ENCODE assay signal across 8 cellular contexts in the genomic region with DNA sequence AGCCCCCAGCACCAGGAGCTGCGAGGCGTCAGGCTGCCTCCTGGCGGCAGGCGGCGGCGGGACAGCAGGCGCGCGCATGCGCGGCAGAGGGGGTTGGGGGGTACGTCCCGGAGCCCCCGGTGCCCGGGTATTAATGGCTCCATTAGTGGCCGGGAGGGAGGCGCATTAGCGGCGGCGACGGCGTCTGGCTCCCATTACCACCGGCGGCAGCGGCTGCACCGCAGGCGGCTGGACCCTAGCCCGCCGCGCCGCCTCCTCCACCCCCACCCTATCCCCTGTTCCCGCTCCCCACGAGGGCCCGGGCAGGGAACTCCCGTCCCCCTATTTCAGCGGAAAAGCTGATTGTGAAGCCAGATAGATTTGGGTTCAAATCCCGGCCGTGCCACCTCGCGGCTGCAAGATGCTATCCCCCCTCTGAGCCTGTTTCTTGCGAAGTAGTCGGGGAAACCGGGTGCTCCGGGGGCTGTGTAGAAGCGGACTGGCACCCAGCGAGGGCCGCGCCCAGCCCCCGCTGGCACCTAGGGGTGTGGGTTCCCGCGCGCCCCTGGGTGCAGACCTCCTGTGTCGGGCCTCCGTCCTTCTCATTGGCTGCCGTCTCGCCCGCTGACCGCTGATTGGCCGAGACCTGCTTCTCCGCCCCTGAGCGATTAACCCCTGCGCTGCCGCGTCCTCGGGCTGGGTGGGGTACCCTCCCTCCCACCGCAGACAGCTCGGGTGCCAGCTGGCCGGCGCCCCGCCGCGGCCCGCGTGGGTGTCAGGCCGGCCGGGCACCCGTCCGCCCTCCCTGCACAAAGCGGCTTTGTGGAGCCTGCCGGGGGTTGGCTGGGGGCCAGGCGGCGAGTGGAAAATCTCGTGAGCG. TPM values are rescaled to one million over a fixed set of nuclear protein-coding genes. Genes with fewer than 3 reads are reported as not detected.
A peak's percentile ranks its signal among the peaks of the same experiment; 100 is the strongest.
DNase-seq lines count a peak whose midpoint lies in the region; ATAC-seq lines count a peak whose summit lies in the region.

No MANE protein-coding gene starts in this region.

- no peaks in the 10 kb centered on the region for H3K9me3 ChIP-seq in mononuclear cell (ENCODE audit: low read depth, low read length)

- no peaks in the 10 kb centered on the region for H3K27me3 ChIP-seq in mononuclear cell (ENCODE audit: insufficient read depth, low read length)

- H3K4me1 ChIP-seq in mononuclear cell (ENCODE audit: insufficient read depth, low read length): peaks cover 72% of the 10 kb centered on the region

- ATAC-seq in GM18873 (IDR thresholded peaks at IDR 0.05; ENCODE audit: low FRiP score, unreplicated experiment): peak; percentile 32

- peak overlapping the region; percentile 81 for H3K4me3 ChIP-seq in mononuclear cell (ENCODE audit: low read length)

- DNase-seq in ACHN (peak; percentile 89), HT1080 (ENCODE audit: low read depth) (peak; percentile 92), NOMO-1 treated with DMSO at 0.1 percent for 48 hours (lab: John Stamatoyannopoulos, UW; ENCODE audit: unreplicated experiment) (peak; percentile 75), activated T-cell treated with anti-CD3 and anti-CD28 coated beads for 1 hour (ENCODE audit: low read depth) (peak; percentile 78), epidermal melanocyte (ENCODE audit: insufficient read length, low spot score) (peak; percentile 98)
- DNase-seq in stimulated activated CD8-positive, alpha-beta memory T cell treated with anti-CD3 and anti-CD28 coated beads, Interleukin-2, amount 100 ng/mL, for 48 hours (ENCODE audit: low read depth in 2 of 2): peak; percentile 83 to 87

- in situ Hi-C loops in ACHN (cut with HindIII; ENCODE audit: low pct_ligation_motif_present, low pct_unique_long_range_greater_than_20kb, low sequenced_read_pairs): no loop called here

RNA-seq across cellular contexts. Expression of a gene that starts 11.1 kb away (rescaled TPM):
- 12.0 and 22.6 TPM in 2 replicates for total RNA-seq in HT1080 (2014; rRNA removed; shearing (Covaris generic))
- 19.0 and 21.5 TPM in 2 replicates for polyA plus RNA-seq in HT1080 (2015; cell fraction: cytosol; rRNA removed)
- 51.0 and 53.3 TPM in 2 replicates for polyA plus RNA-seq in HT1080 (2015; cell fraction: nucleus; rRNA removed)
- 36.0 TPM for total RNA-seq in mononuclear cell

RNA-seq across cellular contexts. Expression of a gene that starts 21.8 kb away (rescaled TPM):
- 1.2 and 2.8 TPM in 2 replicates for total RNA-seq in HT1080 (2014; rRNA removed; shearing (Covaris generic))
- 0.81 and 1.0 TPM in 2 replicates for polyA plus RNA-seq in HT1080 (2015; cell fraction: cytosol; rRNA removed)
- 0.61 and 1.1 TPM in 2 replicates for polyA plus RNA-seq in HT1080 (2015; cell fraction: nucleus; rRNA removed)
- total RNA-seq in mononuclear cell: not detected

RNA-seq across cellular contexts. Expression of a gene that starts 22.3 kb away (rescaled TPM):
- 98.5 and 110 TPM in 2 replicates for total RNA-seq in HT1080 (2014; rRNA removed; shearing (Covaris generic))
- polyA plus RNA-seq in HT1080 (2015; cell fraction: cytosol; rRNA removed): 36.9 and 43.7 TPM in 2 replicates
- 21.3 and 23.6 TPM in 2 replicates for polyA plus RNA-seq in HT1080 (2015; cell fraction: nucleus; rRNA removed)
- total RNA-seq in mononuclear cell: 8.7 TPM

RNA-seq across cellular contexts. Expression of a gene that starts 25.2 kb away (rescaled TPM):
- 73.0 and 102 TPM in 2 replicates for total RNA-seq in HT1080 (2014; rRNA removed; shearing (Covaris generic))
- 70.3 and 81.1 TPM in 2 replicates for polyA plus RNA-seq in HT1080 (2015; cell fraction: cytosol; rRNA removed)
- polyA plus RNA-seq in HT1080 (2015; cell fraction: nucleus; rRNA removed): 126 and 550 TPM in 2 replicates
- 35.2 TPM for total RNA-seq in mononuclear cell

RNA-seq across cellular contexts. Expression of a gene that starts 33.0 kb away (rescaled TPM):
- total RNA-seq in HT1080 (2014; rRNA removed; shearing (Covaris generic)): 0.37 and 1.1 TPM in 2 replicates
- 2.0 and 3.3 TPM in 2 replicates for polyA plus RNA-seq in HT1080 (2015; cell fraction: cytosol; rRNA removed)
- polyA plus RNA-seq in HT1080 (2015; cell fraction: nucleus; rRNA removed): 7.7 and 10.2 TPM in 2 replicates
- total RNA-seq in mononuclear cell: not detected

Comparison
In these comparisons a context has a peak if more than half of its experiments do, and no peak if none do; other contexts are left out.
1. Peak in every context shown above with its lines: DNase-seq, ATAC-seq and H3K4me3 ChIP-seq.
2. RNA of a gene that starts 22.3 kb away (total RNA-seq): 98.5 to 110 TPM in HT1080; 8.7 TPM in mononuclear cell (single experiment); every median in the first group is over 10 times any median in the second.